Comparison of ENCODE assay signal across 1 cellular context in genomic region chr1:35243681-35244080, GRCh38.
A peak's percentile ranks its signal among the peaks of the same experiment; 100 is the strongest.
TF ChIP-seq lines count a peak whose summit lies in the region.

No MANE protein-coding gene starts in this region.

TF ChIP-seq in HepG2, 621 proteins besides CTCF, POLR2A, EP300 and RAD21 (continued from another document and continues in another):
- TF ChIP-seq SOX13 (IDR thresholded peaks at IDR 0.05) (no peak), SOX13 (CRISPR knock-in tag; conservative IDR thresholded peaks at IDR 0.05 in 1 of 2, IDR thresholded peaks at IDR 0.05 in 1 of 2) (0 out of 4 replicates have a peak, but pooled peaks of 1 of the 2 experiments have one; percentile 24), ZNF292 (CRISPR knock-in tag; IDR thresholded peaks at IDR 0.05; ENCODE audit: borderline replicate concordance, low read depth) (0 out of 2 replicates have a peak, but pooled peaks have one; percentile 28), ARHGAP35 (CRISPR knock-in tag; IDR thresholded peaks at IDR 0.05; ENCODE audit: borderline replicate concordance) (no peak), ZNF329 (CRISPR knock-in tag; IDR thresholded peaks at IDR 0.05; ENCODE audit: low read depth) (no peak), ZNF597 (CRISPR knock-in tag; IDR thresholded peaks at IDR 0.05) (no peak), BRF2 (CRISPR knock-in tag; IDR thresholded peaks at IDR 0.05) (no peak), TEF (CRISPR knock-in tag; IDR thresholded peaks at IDR 0.05) (no peak), HMG20A (CRISPR knock-in tag; IDR thresholded peaks at IDR 0.05; ENCODE audit: borderline replicate concordance) (no peak), ELF3 (CRISPR knock-in tag; IDR thresholded peaks at IDR 0.05) (no peak), FOXA3 (CRISPR knock-in tag; IDR thresholded peaks at IDR 0.05) (no peak), HDAC2 (CRISPR knock-in tag; IDR thresholded peaks at IDR 0.05) (0 out of 2 replicates have a peak, but pooled peaks have one; percentile 32), KDM3A (CRISPR knock-in tag; IDR thresholded peaks at IDR 0.05; ENCODE audit: low read depth) (no peak), ZNF207 (IDR thresholded peaks at IDR 0.05; ENCODE audit: borderline replicate concordance) (no peak), ZNF451 (CRISPR knock-in tag; IDR thresholded peaks at IDR 0.05) (no peak), HES4 (CRISPR knock-in tag; IDR thresholded peaks at IDR 0.05; ENCODE audit: borderline replicate concordance) (no peak), ZNF710 (CRISPR knock-in tag; IDR thresholded peaks at IDR 0.05; ENCODE audit: borderline replicate concordance) (peak; percentile 44; the same call in 1 of the 2 replicates), ZNF296 (CRISPR knock-in tag; conservative IDR thresholded peaks at IDR 0.05) (no peak), TBX2 (CRISPR knock-in tag; IDR thresholded peaks at IDR 0.05; ENCODE audit: borderline replicate concordance) (peak; percentile 48; the same call in 1 of the 2 replicates), MIER3 (CRISPR knock-in tag; IDR thresholded peaks at IDR 0.05; ENCODE audit: borderline replicate concordance) (no peak), ZNF143 (CRISPR knock-in tag; IDR thresholded peaks at IDR 0.05) (no peak), PBX3 (CRISPR knock-in tag; IDR thresholded peaks at IDR 0.05; ENCODE audit: borderline replicate concordance) (no peak), ZBTB38 (CRISPR knock-in tag; IDR thresholded peaks at IDR 0.05) (no peak), HOXA3 (CRISPR knock-in tag; IDR thresholded peaks at IDR 0.05) (peak; percentile 45; the same call in 1 of the 2 replicates), THAP11 (CRISPR knock-in tag; IDR thresholded peaks at IDR 0.05) (no peak), ZMYM4 (CRISPR knock-in tag; IDR thresholded peaks at IDR 0.05) (peak; percentile 57), SOX6 (IDR thresholded peaks at IDR 0.05) (no peak), SOX6 (CRISPR knock-in tag; IDR thresholded peaks at IDR 0.05) (peak; percentile 27; the same call in 1 of the 2 replicates), ZNF234 (CRISPR knock-in tag; conservative IDR thresholded peaks at IDR 0.05) (no peak), MED13 (CRISPR knock-in tag; IDR thresholded peaks at IDR 0.05) (no peak), CHD4 (IDR thresholded peaks at IDR 0.05; ENCODE audit: borderline replicate concordance, low read length) (no peak), UBTF (CRISPR knock-in tag; IDR thresholded peaks at IDR 0.05) (no peak), IRF2 (CRISPR knock-in tag; IDR thresholded peaks at IDR 0.05) (no peak), GMEB2 (CRISPR knock-in tag; IDR thresholded peaks at IDR 0.05; ENCODE audit: low read depth) (no peak), GZF1 (CRISPR knock-in tag; IDR thresholded peaks at IDR 0.05) (no peak), SMARCE1 (IDR thresholded peaks at IDR 0.05; ENCODE audit: borderline replicate concordance) (no peak), EHMT2 (IDR thresholded peaks at IDR 0.05; ENCODE audit: borderline replicate concordance, low read depth, low read length) (peak; percentile 51; the same call in 1 of the 2 replicates), PBX2 (CRISPR knock-in tag; IDR thresholded peaks at IDR 0.05) (peak; percentile 80), ZNF317 (CRISPR knock-in tag; IDR thresholded peaks at IDR 0.05) (peak; percentile 91), PCBP2 (optimal IDR thresholded peaks at IDR 0.05; ENCODE audit: low read depth, low read length, poor library complexity, severe bottlenecking) (no peak), ZSCAN9 (CRISPR knock-in tag; IDR thresholded peaks at IDR 0.05; ENCODE audit: borderline replicate concordance) (no peak), ZNF7 (CRISPR knock-in tag; IDR thresholded peaks at IDR 0.05) (no peak), ARID3A (IDR thresholded peaks at IDR 0.05; ENCODE audit: low read depth, low read length) (peak; percentile 57; the same call in 1 of the 2 replicates), SKIL (CRISPR knock-in tag; IDR thresholded peaks at IDR 0.05; ENCODE audit: borderline replicate concordance) (no peak), ZNF550 (CRISPR knock-in tag; IDR thresholded peaks at IDR 0.05; ENCODE audit: borderline replicate concordance) (no peak), ZNF251 (CRISPR knock-in tag; IDR thresholded peaks at IDR 0.05) (no peak), RFX5 (IDR thresholded peaks at IDR 0.05; ENCODE audit: low read depth, low read length) (no peak), KAT8 (CRISPR knock-in tag; IDR thresholded peaks at IDR 0.05) (no peak)
